Comparison of ENCODE assay signal across 10 cellular contexts in the genomic region with DNA sequence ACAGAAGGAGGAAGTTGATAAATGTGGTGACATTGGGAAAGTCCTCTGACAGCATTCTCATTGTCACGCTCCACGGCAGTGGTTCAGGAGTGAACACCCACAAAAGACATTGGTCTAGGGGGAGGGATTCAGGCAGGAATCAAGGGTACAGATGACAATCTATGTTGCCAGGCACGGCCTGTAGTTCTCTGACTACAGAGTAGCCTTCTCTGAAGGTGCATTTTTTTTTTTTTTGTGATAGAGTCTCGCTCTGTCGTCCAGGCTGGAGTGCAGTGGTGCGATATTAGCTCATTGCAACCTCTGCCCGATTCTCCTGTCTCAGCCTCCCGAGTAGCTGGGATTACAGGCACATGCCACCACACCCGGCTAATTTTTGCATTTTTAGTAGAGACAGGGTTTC. TPM values are rescaled to one million over a fixed set of nuclear protein-coding genes. Genes with fewer than 3 reads are reported as not detected.
A peak's percentile ranks its signal among the peaks of the same experiment; 100 is the strongest.
DNase-seq lines count a peak whose midpoint lies in the region; ATAC-seq and FAIRE-seq lines count a peak whose summit lies in the region.
"Had no signal": no experiment of that assay in that cellular context is flagged by ENCODE, and none has a peak within 500 bp of the region (broad histone marks: within the 10 kb centered on the region; RNA-seq: fewer than 3 reads in every experiment).

No MANE protein-coding gene starts in this region.

- H3K9me3 Mint-ChIP-seq in activated CD4-positive, alpha-beta T cell treated with anti-CD3 and anti-CD28 coated beads for 36 hours (ENCODE audit: low read depth) = no peaks in the 10 kb centered on the region

- no peak for FAIRE-seq in frontal cortex (lab: Jason Lieb, UNC)
- FAIRE-seq: A549, endothelial cell of umbilical vein had no signal

- peaks cover under 1% of the 10 kb centered on the region for H3K27me3 Mint-ChIP-seq in activated CD4-positive, alpha-beta T cell treated with anti-CD3 and anti-CD28 coated beads for 36 hours

- H3K27ac Mint-ChIP-seq in activated CD4-positive, alpha-beta T cell treated with anti-CD3 and anti-CD28 coated beads for 36 hours = peak overlapping the region; percentile 70

- H3K4me1 Mint-ChIP-seq in activated CD4-positive, alpha-beta T cell treated with anti-CD3 and anti-CD28 coated beads for 36 hours = peaks cover 24% of the 10 kb centered on the region

- H3K4me3 Mint-ChIP-seq in activated CD4-positive, alpha-beta T cell treated with anti-CD3 and anti-CD28 coated beads for 36 hours = peak overlapping the region; percentile 4

- CTCF ChIA-PET in activated CD4-positive, alpha-beta T cell treated with anti-CD3 and anti-CD28 coated beads for 36 hours (lab: Charles Lee) = interaction anchor here (1.6 kb wide), 1 partner anchor 14 kb away, joined by 4 read pairs; no protein-coding TSS in a partner anchor

- POLR2A ChIA-PET in activated CD4-positive, alpha-beta T cell treated with anti-CD3 and anti-CD28 coated beads for 36 hours (lab: Charles Lee) = interaction anchor here (0.6 kb wide), 1 partner anchor 406 kb away, joined by 3 read pairs; the partner anchor contains the start of gene DUSP11

- intact Hi-C loops in activated CD4-positive, alpha-beta T cell treated with anti-CD3 and anti-CD28 coated beads for 36 hours (cut with DNase I, micrococcal nuclease) = no loop called here
- intact Hi-C loops in left cardiac atrium (cut with DNase I) = no loop called here

- peak; percentile 94 for ATAC-seq in activated CD4-positive, alpha-beta T cell treated with anti-CD3 and anti-CD28 coated beads for 36 hours
- ATAC-seq in HG02870 (IDR thresholded peaks at IDR 0.05; ENCODE audit: unreplicated experiment) = peak; percentile 67
- ATAC-seq in left cardiac atrium = peak; percentile 53 to 67
- ATAC-seq: A549 had no signal

- DNase-seq in activated CD4-positive, alpha-beta T cell treated with anti-CD3 and anti-CD28 coated beads for 36 hours = peak; percentile 76
- no peak for DNase-seq in activated CD4-positive, alpha-beta T cell treated with anti-CD3 and anti-CD28 coated beads, Interleukin-2, amount 50 U/mL, for 1 hour
- DNase-seq in OCI-M1 (lab: John Stamatoyannopoulos, UW) = peak; percentile 96
- no peak for DNase-seq in left cardiac atrium
- DNase-seq in frontal cortex (ENCODE audit: low spot score in 2 of 2) = no peak
- DNase-seq in DMS79 (lab: John Stamatoyannopoulos, UW) = no peak
- DNase-seq in cerebellar cortex (ENCODE audit: low spot score) = no peak

- H3K36me3 Mint-ChIP-seq in activated CD4-positive, alpha-beta T cell treated with anti-CD3 and anti-CD28 coated beads for 36 hours (ENCODE audit: low read depth) = no peaks in the 10 kb centered on the region

RNA-seq across cellular contexts. Expression of gene MOB1A, which starts 7.4 kb away (rescaled TPM):
- 100 to 1,000 TPM in 1 of 2 experiments, 10 to 100 TPM in 1; 96.6 to 149 TPM for total RNA-seq in activated CD4-positive, alpha-beta T cell treated with anti-CD3 and anti-CD28 coated beads for 36 hours
- total RNA-seq in left cardiac atrium (10 to 100 TPM; 67.4 to 79.7 TPM), frontal cortex (51.8 TPM)

RNA-seq across cellular contexts. Expression of gene MTHFD2, which starts 12.4 kb away (rescaled TPM):
- total RNA-seq in activated CD4-positive, alpha-beta T cell treated with anti-CD3 and anti-CD28 coated beads for 36 hours = 100 to 1,000 TPM; 411 to 453 TPM
- total RNA-seq in left cardiac atrium (10 to 100 TPM; 21.8 to 33.0 TPM), frontal cortex (28.1 TPM)

RNA-seq across cellular contexts. Expression of gene BOLA3, which starts 38.3 kb away (rescaled TPM):
- total RNA-seq in activated CD4-positive, alpha-beta T cell treated with anti-CD3 and anti-CD28 coated beads for 36 hours = 100 to 1,000 TPM; 119 to 130 TPM
- total RNA-seq in left cardiac atrium = 100 to 1,000 TPM in 1 of 2 donors, 10 to 100 TPM in 1; 91.6 to 102 TPM
- total RNA-seq in frontal cortex = 29.8 TPM

Comparison
In these comparisons a context has a peak if more than half of its experiments do, and no peak if none do; other contexts are left out.
1. DNase-seq: peak in activated CD4-positive, alpha-beta T cell treated with anti-CD3 and anti-CD28 coated beads for 36 hours (single experiment) and OCI-M1 (single experiment); none in activated CD4-positive, alpha-beta T cell treated with anti-CD3 and anti-CD28 coated beads, Interleukin-2, amount 50 U/mL, for 1 hour (single experiment), left cardiac atrium (single experiment), frontal cortex (0 of 2), DMS79 (single experiment) and cerebellar cortex (single experiment).
2. RNA of gene MTHFD2, which starts 12.4 kb away (total RNA-seq): 411 to 453 TPM in activated CD4-positive, alpha-beta T cell treated with anti-CD3 and anti-CD28 coated beads for 36 hours; 21.8 to 33.0 TPM in left cardiac atrium and 28.1 TPM in frontal cortex (single experiment); every median in the first group is over 10 times any median in the second.
3. Peak in every context shown above with its lines, with median percentiles within 50 percentile points of each other: ATAC-seq.